Comparison of ENCODE assay signal across 23 cellular contexts in the genomic region with DNA sequence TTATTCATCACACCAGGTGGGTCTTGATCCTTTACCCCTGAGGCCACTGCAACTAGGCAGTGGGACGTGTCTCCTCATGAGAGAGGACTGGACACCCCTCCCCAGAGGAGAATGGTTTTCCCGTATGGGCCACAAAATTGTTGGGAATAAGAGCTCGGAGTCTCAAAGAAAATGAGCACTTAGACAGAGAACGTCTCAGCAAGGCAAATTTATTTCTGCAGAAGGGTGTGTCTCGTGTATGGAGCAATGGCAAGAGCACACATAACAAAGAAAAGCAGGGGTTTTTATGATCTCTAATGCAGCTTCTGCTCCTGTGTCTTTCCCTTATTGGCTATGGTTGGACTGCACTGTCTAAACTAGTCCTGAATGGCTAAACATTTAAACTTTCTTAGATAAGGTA.
DNase-seq lines count a peak whose midpoint lies in the region; FAIRE-seq and TF ChIP-seq lines count a peak whose summit lies in the region.
"Had no signal": no experiment of that assay in that cellular context is flagged by ENCODE, and none has a peak within 500 bp of the region (broad histone marks: within the 10 kb centered on the region; RNA-seq: fewer than 3 reads in every experiment).

No MANE protein-coding gene starts in this region.

- H3K27me3 ChIP-seq in adipocyte (replicated peaks; ENCODE audit: control insufficient read depth, insufficient read depth, low read length) = no peaks in the 10 kb centered on the region

- DNase-seq in DMS 273 (lab: John Stamatoyannopoulos, UW; ENCODE audit: unreplicated experiment) (peak; percentile 24), DMS 273 treated with DMSO at 0.1 percent for 48 hours (lab: John Stamatoyannopoulos, UW) (no peak), adipocyte (ENCODE audit: low read depth) (no peak), fibroblast of mammary gland (ENCODE audit: low read depth) (peak; percentile 1), activated gamma-delta T cell treated with Interleukin-2 at 50 U/mL for 16 hours (no peak), HTR-8/SVneo (ENCODE audit: insufficient read length, low spot score) (no peak), NCI-H2107 treated with DMSO at 0.1 percent for 48 hours (lab: John Stamatoyannopoulos, UW; ENCODE audit: unreplicated experiment) (no peak)
- DNase-seq: Caco-2; CD8-positive, alpha-beta T cell; GM23248; HCEC 1CT; MM.1S; NCI-H2029; NCI-H2171; NCI-H524 treated with DMSO at 0.1 percent for 48 hours; NCI-H774; NK-92 treated with Interleukin-12 subunit alpha and Interleukin-12 subunit beta, amount 100 ng/mL, for 24 hours; PC-3; SK-N-SH had no signal

- H3K9me3 ChIP-seq in adipocyte (ENCODE audit: control insufficient read depth, low read length) = peaks cover 52% of the 10 kb centered on the region
- H3K9me3 ChIP-seq: Caco-2, SK-N-SH had no signal

- TF ChIP-seq CTCF in fibroblast of mammary gland (conservative IDR thresholded peaks at IDR 0.05; ENCODE audit: control insufficient read depth, insufficient read depth, low read depth, low read length) (no peak), nephron (IDR thresholded peaks at IDR 0.05; ENCODE audit: unreplicated experiment in 3 of 3) (no peak)

- FAIRE-seq in HTR-8/SVneo (lab: Jason Lieb, UNC) = no peak

- no peak overlapping the region for H3K9ac ChIP-seq in adipocyte (ENCODE audit: low read length)
- H3K9ac ChIP-seq: GM23248, KMS-11, SK-N-SH had no signal

- peaks cover 34% of the 10 kb centered on the region for H3K9me3 Mint-ChIP-seq in nephron

- no peaks in the 10 kb centered on the region for H3K4me1 ChIP-seq in adipocyte (ENCODE audit: control insufficient read depth, insufficient read depth, low read length)
- H3K4me1 ChIP-seq: Caco-2 had no signal

- no peaks in the 10 kb centered on the region for H3K27me3 Mint-ChIP-seq in nephron (ENCODE audit: low read depth)
- H3K27me3 Mint-ChIP-seq: B cell, IgD-negative memory B cell had no signal

- peak overlapping the region; percentile 33 for H3K4me3 ChIP-seq in adipocyte (ENCODE audit: low read length)
- no peak overlapping the region for H3K4me3 ChIP-seq in fibroblast of mammary gland (ENCODE audit: control insufficient read depth, low read depth, low read length)
- H3K4me3 ChIP-seq: GM23248 had no signal

- peak overlapping the region in 2 of 3 experiments; percentile 48 to 56 for H3K27ac Mint-ChIP-seq in nephron
- H3K27ac Mint-ChIP-seq: B cell; CD8-positive, alpha-beta T cell; IgD-negative memory B cell had no signal

- H3K36me3 Mint-ChIP-seq in nephron (ENCODE audit: low read depth) = peaks cover 3% of the 10 kb centered on the region
- H3K36me3 Mint-ChIP-seq: CD8-positive, alpha-beta T cell; IgD-negative memory B cell had no signal

- H3K36me3 ChIP-seq in adipocyte (ENCODE audit: control insufficient read depth, insufficient read depth, low read length, severe bottlenecking) = no peaks in the 10 kb centered on the region

- no peaks in the 10 kb centered on the region for H3K4me1 Mint-ChIP-seq in nephron
- H3K4me1 Mint-ChIP-seq: B cell, IgD-negative memory B cell had no signal

- H3K4me3 Mint-ChIP-seq in nephron = no peak overlapping the region
- H3K4me3 Mint-ChIP-seq: B cell; CD8-positive, alpha-beta T cell; IgD-negative memory B cell had no signal

Comparison
In these comparisons a context has a peak if more than half of its experiments do, and no peak if none do; other contexts are left out.
1. DNase-seq: peak in DMS 273 (single experiment) and fibroblast of mammary gland (single experiment); none in DMS 273 treated with DMSO at 0.1 percent for 48 hours (single experiment), adipocyte (single experiment), activated gamma-delta T cell treated with Interleukin-2 at 50 U/mL for 16 hours (single experiment), HTR-8/SVneo (single experiment) and NCI-H2107 treated with DMSO at 0.1 percent for 48 hours (single experiment).